ENCODE assay signal across 7 cellular contexts in the genomic region with DNA sequence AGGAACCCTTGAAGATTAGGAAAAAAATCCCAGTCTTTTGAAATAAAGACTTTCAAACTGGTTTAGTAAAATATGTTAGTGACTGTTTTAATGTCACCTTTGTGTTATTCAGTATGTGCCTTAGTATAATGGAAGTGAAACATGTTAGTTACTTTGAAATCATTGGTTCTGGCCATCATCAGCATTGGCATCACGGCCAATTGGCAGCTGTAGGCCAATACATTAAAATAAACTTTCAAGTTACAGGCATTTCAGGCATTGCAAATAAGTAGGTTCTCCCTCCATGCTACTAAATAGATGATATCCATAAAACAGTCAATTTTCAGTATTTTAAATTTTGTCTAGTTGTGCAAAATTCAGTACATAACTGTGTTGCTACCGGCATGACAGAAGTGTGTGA. TPM values are rescaled to one million over a fixed set of nuclear protein-coding genes. Genes with fewer than 3 reads are reported as not detected.
A peak's percentile ranks its signal among the peaks of the same experiment; 100 is the strongest.
DNase-seq lines count a peak whose midpoint lies in the region; ATAC-seq and TF ChIP-seq lines count a peak whose summit lies in the region.

No MANE protein-coding gene starts in this region.

- peaks cover 0 to 4% of the 10 kb centered on the region in 2 donors for H3K36me3 Mint-ChIP-seq in stimulated activated naive B cell treated with anti-CD40 and anti-IgM and Interleukin-4, amounts not matched to agents 10 μg/mL and 1 μg/mL and 100 μg/mL, for 72 hours

- H3K9me3 ChIP-seq in HUES64 (ENCODE audit: insufficient read depth, low read depth, low read length): no peaks in the 10 kb centered on the region

- H3K4me1 ChIP-seq in HUES64 (ENCODE audit: insufficient read depth, low read length): peaks cover 29% of the 10 kb centered on the region

- peak overlapping the region; percentile 93 to 95 for H3K4me3 Mint-ChIP-seq in stimulated activated naive B cell treated with anti-CD40 and anti-IgM and Interleukin-4, amounts not matched to agents 10 μg/mL and 1 μg/mL and 100 μg/mL, for 72 hours

- no peaks in the 10 kb centered on the region for H3K27me3 ChIP-seq in HUES64 (ENCODE audit: insufficient read depth, low read length)

- peak; percentile 20 for DNase-seq in globus pallidus (ENCODE audit: low spot score)
- no peak for DNase-seq in stimulated activated naive B cell treated with anti-CD40 and anti-IgM and Interleukin-4, amounts not matched to agents 10 μg/mL and 1 μg/mL and 100 μg/mL, for 72 hours
- no peak for DNase-seq in NCI-H2227 treated with DMSO at 0.1 percent for 48 hours (lab: John Stamatoyannopoulos, UW)

- no peak for ATAC-seq in stimulated activated naive B cell treated with anti-CD40 and anti-IgM and Interleukin-4, amounts not matched to agents 10 μg/mL and 1 μg/mL and 100 μg/mL, for 72 hours (replicated peaks)
- ATAC-seq in HG03460 (IDR thresholded peaks at IDR 0.05; ENCODE audit: unreplicated experiment): no peak
- ATAC-seq in HG02938 (IDR thresholded peaks at IDR 0.05; ENCODE audit: unreplicated experiment): no peak

- no peak overlapping the region for H3K27ac ChIP-seq in HUES64 (ENCODE audit: low read depth, low read length)

- H3K4me3 ChIP-seq in HUES64 (ENCODE audit: low read length) (peak overlapping the region; percentile 99), WI38 (ENCODE audit: low read depth, low read length) (peak overlapping the region; percentile 87)

- H3K9me3 Mint-ChIP-seq in stimulated activated naive B cell treated with anti-CD40 and anti-IgM and Interleukin-4, amounts not matched to agents 10 μg/mL and 1 μg/mL and 100 μg/mL, for 72 hours: no peaks in the 10 kb centered on the region

- 97% methylated on average over 1 of the region's 2 CpGs for WGBS in HUES64

- 0 out of 2 replicates have a peak, but pooled peaks cover 3% of the 10 kb centered on the region for H3K36me3 ChIP-seq in HUES64 (ENCODE audit: insufficient read depth, low read length)

- no peak overlapping the region for H3K9ac ChIP-seq in HUES64 (ENCODE audit: low read depth, low read length)

- TF ChIP-seq CTCF in WI38 (IDR thresholded peaks at IDR 0.05; ENCODE audit: low read depth, low read length): no peak

- H3K27me3 Mint-ChIP-seq in stimulated activated naive B cell treated with anti-CD40 and anti-IgM and Interleukin-4, amounts not matched to agents 10 μg/mL and 1 μg/mL and 100 μg/mL, for 72 hours: no peaks in the 10 kb centered on the region

- H3K4me1 Mint-ChIP-seq in stimulated activated naive B cell treated with anti-CD40 and anti-IgM and Interleukin-4, amounts not matched to agents 10 μg/mL and 1 μg/mL and 100 μg/mL, for 72 hours: peaks cover 17 to 43% of the 10 kb centered on the region in 2 donors

- H3K27ac Mint-ChIP-seq in stimulated activated naive B cell treated with anti-CD40 and anti-IgM and Interleukin-4, amounts not matched to agents 10 μg/mL and 1 μg/mL and 100 μg/mL, for 72 hours: peak overlapping the region; percentile 80

RNA-seq across cellular contexts. Expression of a gene that starts 4.5 kb away (rescaled TPM):
- 23.8 TPM for polyA plus RNA-seq in HUES64 (2013, experiment 1 of 2)
- polyA plus RNA-seq in HUES64 (2013, experiment 2 of 2): 23.9 TPM

RNA-seq across cellular contexts. Expression of a gene that starts 4.6 kb away (rescaled TPM):
- polyA plus RNA-seq in HUES64 (2013, experiment 1 of 2): 1.00 TPM
- 2.7 TPM for polyA plus RNA-seq in HUES64 (2013, experiment 2 of 2)
